ENCODE assay signal across 9 cellular contexts in genomic region chr2:113175101-113175628, GRCh38. TPM values are rescaled to one million over a fixed set of nuclear protein-coding genes. Genes with fewer than 3 reads are reported as not detected.
DNase-seq lines count a peak whose midpoint lies in the region; ATAC-seq lines count a peak whose summit lies in the region.
"Had no signal": no experiment of that assay in that cellular context is flagged by ENCODE, and none has a peak within 500 bp of the region (broad histone marks: within the 10 kb centered on the region; RNA-seq: fewer than 3 reads in every experiment).

No MANE protein-coding gene starts in this region.

- peaks cover 0 to 5% (median 0%) of the 10 kb centered on the region in 3 experiments for H3K27me3 ChIP-seq in neuronal stem cell (ENCODE audit: control insufficient read depth in 3 of 3, insufficient read depth in 3 of 3, low read depth in 1 of 3, low read length in 3 of 3)
- H3K27me3 ChIP-seq in MG63: no peaks in the 10 kb centered on the region
- H3K27me3 ChIP-seq: dorsolateral prefrontal cortex had no signal

- peak overlapping the region; percentile 27 for H2BK5ac ChIP-seq in neuronal stem cell (ENCODE audit: low read length)

- H3K27ac Mint-ChIP-seq in activated T-helper 17 cell treated with anti-CD3 and anti-CD28 coated beads, Interleukin-2, amount 50 U/mL, for 72 hours: peak overlapping the region; percentile 97

- no peak overlapping the region for H3K14ac ChIP-seq in neuronal stem cell (ENCODE audit: low read length)

- H3K36me3 Mint-ChIP-seq in activated T-helper 17 cell treated with anti-CD3 and anti-CD28 coated beads, Interleukin-2, amount 50 U/mL, for 72 hours (ENCODE audit: low read depth): peaks cover 87% of the 10 kb centered on the region

- no CpG with 5 or more reads among the region's 8 CpGs for WGBS in neuronal stem cell (ENCODE audit: extremely low coverage in 2 of 2, insufficient read length in 2 of 2, insufficient replicate concordance in 1 of 2), 2 donors

- peak; percentile 70 for ATAC-seq in GM21515 (IDR thresholded peaks at IDR 0.05; ENCODE audit: unreplicated experiment)
- peak; percentile 66 for ATAC-seq in activated T-helper 17 cell treated with anti-CD3 and anti-CD28 coated beads, Interleukin-2, amount 50 U/mL, for 72 hours (replicated peaks)

- H3K27ac ChIP-seq in neuronal stem cell (replicated peaks; ENCODE audit: low read length): no peak overlapping the region
- H3K27ac ChIP-seq: dorsolateral prefrontal cortex had no signal

- no peak overlapping the region for H3K9ac ChIP-seq in neuronal stem cell (ENCODE audit: low read depth, low read length, poor library complexity)

- peaks cover 4% of the 10 kb centered on the region for H3K9me3 Mint-ChIP-seq in activated T-helper 17 cell treated with anti-CD3 and anti-CD28 coated beads, Interleukin-2, amount 50 U/mL, for 72 hours

- in situ Hi-C loops in KBM-7 (cut with MboI; ENCODE audit: low pct_unique_long_range_greater_than_20kb, low sequenced_read_pairs): no loop called here

- no peak overlapping the region for H4K8ac ChIP-seq in neuronal stem cell (ENCODE audit: low read depth, low read length)

- H3K36me3 ChIP-seq in neuronal stem cell (replicated peaks in 1 of 2; ENCODE audit: control insufficient read depth in 2 of 2, insufficient read depth in 2 of 2, low read length in 2 of 2): no peaks in the 10 kb centered on the region
- H3K36me3 ChIP-seq in MG63: no peaks in the 10 kb centered on the region

- peak; percentile 60 for DNase-seq in KBM-7
- DNase-seq in neuronal stem cell (ENCODE audit: low spot score): no peak
- DNase-seq in hepatic stellate cell (ENCODE audit: low spot score): no peak
- DNase-seq in MG63: no peak
- no peak for DNase-seq in NOMO-1 treated with DMSO at 0.1 percent for 48 hours (lab: John Stamatoyannopoulos, UW; ENCODE audit: unreplicated experiment)

- H2BK120ac ChIP-seq in neuronal stem cell (ENCODE audit: low read depth, low read length): no peak overlapping the region

- H3K4ac ChIP-seq in neuronal stem cell (ENCODE audit: low read length): no peak overlapping the region

- peaks cover 14 to 15% of the 10 kb centered on the region in 2 donors for H3K4me1 ChIP-seq in neuronal stem cell (ENCODE audit: control insufficient read depth in 2 of 2, insufficient read depth in 1 of 2, low read depth in 1 of 2, low read length in 2 of 2)

- no peaks in the 10 kb centered on the region for H3K79me1 ChIP-seq in neuronal stem cell (ENCODE audit: low read depth, low read length)

- no peak overlapping the region for H4K91ac ChIP-seq in neuronal stem cell (ENCODE audit: low read depth, low read length, poor library complexity)

- H3K4me3 ChIP-seq in GM08714 (ENCODE audit: low read length): peak overlapping the region; percentile 76
- H3K4me3 ChIP-seq in neuronal stem cell (ENCODE audit: low read length in 2 of 2): no peak overlapping the region
- no peak overlapping the region for H3K4me3 ChIP-seq in MG63

- peaks cover 57% of the 10 kb centered on the region for H3K4me1 Mint-ChIP-seq in activated T-helper 17 cell treated with anti-CD3 and anti-CD28 coated beads, Interleukin-2, amount 50 U/mL, for 72 hours

- peak overlapping the region; percentile 74 for H3K18ac ChIP-seq in neuronal stem cell (ENCODE audit: low read length)

- no peak overlapping the region for H3K4me2 ChIP-seq in neuronal stem cell (ENCODE audit: insufficient read depth, low read length, poor library complexity, severe bottlenecking)

- H3K9me3 ChIP-seq in neuronal stem cell (replicated peaks in 1 of 2; ENCODE audit: control insufficient read depth in 2 of 2, insufficient read depth in 1 of 2, low read depth in 1 of 2, low read length in 2 of 2) (no peaks in the 10 kb centered on the region), MG63 (no peaks in the 10 kb centered on the region)

- peak overlapping the region; percentile 23 for H2AK5ac ChIP-seq in neuronal stem cell (ENCODE audit: low read depth, low read length)

- peak overlapping the region; percentile 81 for H2AFZ ChIP-seq in neuronal stem cell (ENCODE audit: low read length)

- H3K23ac ChIP-seq in neuronal stem cell (ENCODE audit: low read depth, low read length, poor library complexity): no peak overlapping the region

- H2BK12ac ChIP-seq in neuronal stem cell (ENCODE audit: low read length): no peak overlapping the region

- H3K4me3 Mint-ChIP-seq in activated T-helper 17 cell treated with anti-CD3 and anti-CD28 coated beads, Interleukin-2, amount 50 U/mL, for 72 hours: peak overlapping the region; percentile 89

- H2BK15ac ChIP-seq in neuronal stem cell (ENCODE audit: low read length): no peak overlapping the region

- no peaks in the 10 kb centered on the region for H3K27me3 Mint-ChIP-seq in activated T-helper 17 cell treated with anti-CD3 and anti-CD28 coated beads, Interleukin-2, amount 50 U/mL, for 72 hours

RNA-seq across cellular contexts. Expression of gene PSD4, which starts 1.4 kb away (rescaled TPM):
- 100 to 1,000 TPM; 300 to 503 TPM for total RNA-seq in activated T-helper 17 cell treated with anti-CD3 and anti-CD28 coated beads, Interleukin-2, amount 50 U/mL, for 72 hours
- 0.52 TPM for polyA plus RNA-seq in neuronal stem cell (2013, experiment 1 of 2)
- 0.78 TPM for polyA plus RNA-seq in neuronal stem cell (2013, experiment 2 of 2)
- total RNA-seq in MG63 (2014; rRNA removed; shearing (Covaris generic); ENCODE audit: low replicate concordance): 0.16 and 0.59 TPM in 2 replicates

RNA-seq across cellular contexts. Expression of gene IL1RN, which starts 47.8 kb away (rescaled TPM):
- total RNA-seq in activated T-helper 17 cell treated with anti-CD3 and anti-CD28 coated beads, Interleukin-2, amount 50 U/mL, for 72 hours: 10 to 100 TPM; 12.8 to 32.8 TPM
- not detected for polyA plus RNA-seq in neuronal stem cell (2013, experiment 1 of 2)
- not detected for polyA plus RNA-seq in neuronal stem cell (2013, experiment 2 of 2)
- 0.86 and 7.1 TPM in 2 replicates for total RNA-seq in MG63 (2014; rRNA removed; shearing (Covaris generic); ENCODE audit: low replicate concordance)

Comparison
In these comparisons a context has a peak if more than half of its experiments do, and no peak if none do; other contexts are left out.
1. RNA of gene PSD4, which starts 1.4 kb away (total RNA-seq): 300 to 503 TPM in activated T-helper 17 cell treated with anti-CD3 and anti-CD28 coated beads, Interleukin-2, amount 50 U/mL, for 72 hours; 0.16 to 0.59 TPM in MG63; every median in the first group is over 100 times any median in the second.